Comparison of ENCODE assay signal across 8 cellular contexts in genomic region chr14:81219210-81219820, GRCh38. TPM values are rescaled to one million over a fixed set of nuclear protein-coding genes. Genes with fewer than 3 reads are reported as not detected.
DNase-seq lines count a peak whose midpoint lies in the region; ATAC-seq and TF ChIP-seq lines count a peak whose summit lies in the region.

No MANE protein-coding gene starts in this region.

- H3K9me3 Mint-ChIP-seq in endothelial cell (ENCODE audit: unreplicated experiment) (no peaks in the 10 kb centered on the region), mesothelial cell of epicardium (no peaks in the 10 kb centered on the region)

- no peaks in the 10 kb centered on the region for H3F3A ChIP-seq in OCI-LY1 (ENCODE audit: insufficient read depth, low read length)

- TF ChIP-seq CTCF in OCI-LY1 (IDR thresholded peaks at IDR 0.05; ENCODE audit: low read length): no peak
- no peak for TF ChIP-seq CTCF in endothelial cell (IDR thresholded peaks at IDR 0.05; ENCODE audit: unreplicated experiment)
- no peak for TF ChIP-seq CTCF in mesothelial cell of epicardium (IDR thresholded peaks at IDR 0.05; ENCODE audit: unreplicated experiment)

- peak; percentile 61 for ATAC-seq in GM21526 (IDR thresholded peaks at IDR 0.05; ENCODE audit: low FRiP score, unreplicated experiment)

- no peaks in the 10 kb centered on the region for H3K27me3 ChIP-seq in OCI-LY1 (ENCODE audit: insufficient read depth, low read length)

- H3K9me3 ChIP-seq in OCI-LY1 (ENCODE audit: low read length): no peaks in the 10 kb centered on the region

- H3K4me3 Mint-ChIP-seq in endothelial cell (ENCODE audit: unreplicated experiment) (peak overlapping the region; percentile 99), mesothelial cell of epicardium (peak overlapping the region; percentile 100)

- H3K27me3 Mint-ChIP-seq in endothelial cell (ENCODE audit: unreplicated experiment) (peaks cover 24% of the 10 kb centered on the region), mesothelial cell of epicardium (ENCODE audit: low read depth) (no peaks in the 10 kb centered on the region)

- H3K4me1 Mint-ChIP-seq in endothelial cell (ENCODE audit: unreplicated experiment): peaks cover 17% of the 10 kb centered on the region
- H3K4me1 Mint-ChIP-seq in mesothelial cell of epicardium: peaks cover 24% of the 10 kb centered on the region

- peak overlapping the region; percentile 99 for H3K27ac ChIP-seq in OCI-LY1 (ENCODE audit: low read depth, low read length, poor library complexity, severe bottlenecking)

- H3K4me2 ChIP-seq in OCI-LY1 (ENCODE audit: low read length): peak overlapping the region; percentile 86

- H3K4me1 ChIP-seq in OCI-LY1 (ENCODE audit: insufficient read depth, low read length, severe bottlenecking): peaks cover 30% of the 10 kb centered on the region

- H3K27ac Mint-ChIP-seq in endothelial cell (ENCODE audit: unreplicated experiment): peak overlapping the region; percentile 100
- H3K27ac Mint-ChIP-seq in mesothelial cell of epicardium: peak overlapping the region; percentile 100

- H3K36me3 Mint-ChIP-seq in endothelial cell (ENCODE audit: low read depth, unreplicated experiment): peaks cover 8% of the 10 kb centered on the region
- H3K36me3 Mint-ChIP-seq in mesothelial cell of epicardium: peaks cover 11% of the 10 kb centered on the region

- H3K4me3 ChIP-seq in OCI-LY1 (ENCODE audit: low read depth, low read length, poor library complexity, severe bottlenecking): peak overlapping the region; percentile 97

- peak overlapping the region; percentile 100 for H3K9ac ChIP-seq in OCI-LY1 (ENCODE audit: low read length)

- peaks cover 22% of the 10 kb centered on the region for H3K79me2 ChIP-seq in OCI-LY1 (ENCODE audit: insufficient read depth, low read length)

- no peaks in the 10 kb centered on the region for H4K20me1 ChIP-seq in OCI-LY1 (ENCODE audit: insufficient read depth, low read length)

- no peaks in the 10 kb centered on the region for H3K9me2 ChIP-seq in OCI-LY1 (ENCODE audit: low read depth, low read length)

- DNase-seq in DMS 273 (lab: John Stamatoyannopoulos, UW; ENCODE audit: unreplicated experiment) (peak; percentile 99), HuH-7 (ENCODE audit: low spot score) (peak; percentile 76), activated T-cell treated with anti-CD3 and anti-CD28 coated beads for 1 hour (ENCODE audit: low read depth) (peak; percentile 78), endothelial cell (ENCODE audit: low spot score) (peak; percentile 83), mesothelial cell of epicardium (ENCODE audit: low spot score in 2 of 2, unreplicated experiment in 2 of 2) (peak; percentile 73 to 87)
- peak; percentile 52 to 68 for DNase-seq in stimulated activated CD8-positive, alpha-beta memory T cell treated with anti-CD3 and anti-CD28 coated beads, Interleukin-15, amount 100 ng/mL, for 4 hours (ENCODE audit: low read depth in 2 of 2)

- no peak overlapping the region for H2AFZ ChIP-seq in OCI-LY1 (ENCODE audit: low read length)

- H3K36me3 ChIP-seq in OCI-LY1 (ENCODE audit: insufficient read depth, low read length): peaks cover 23% of the 10 kb centered on the region

RNA-seq across cellular contexts. Expression of gene GTF2A1, which starts 1.4 kb away (rescaled TPM):
- 34.6 TPM for total RNA-seq in endothelial cell (ENCODE audit: unreplicated experiment)
- total RNA-seq in mesothelial cell of epicardium: 29.0 to 31.1 TPM (median 30.5 TPM) in 3 replicates

Comparison
In these comparisons a context has a peak if more than half of its experiments do, and no peak if none do; other contexts are left out.
1. Peak in every context shown above with its lines: DNase-seq, ATAC-seq, H3K4me3 ChIP-seq and H3K27ac ChIP-seq.